In genomic region chr1:6288674-6289073, GRCh38 we compare ENCODE assay signal across 1 cellular context.
TF ChIP-seq lines count a peak whose summit lies in the region.

No MANE protein-coding gene starts in this region.

TF ChIP-seq in H1, 55 proteins besides CTCF, POLR2A, EP300 and RAD21:
- TF ChIP-seq RBBP5 (IDR thresholded peaks at IDR 0.05; ENCODE audit: borderline replicate concordance, low read depth, low read length) (no peak), BCL11A (IDR thresholded peaks at IDR 0.05; ENCODE audit: low read depth in 2 of 2, low read length in 2 of 2) (no peak), TAF1 (IDR thresholded peaks at IDR 0.05; ENCODE audit: low read depth, low read length) (no peak), SIRT6 (IDR thresholded peaks at IDR 0.05; ENCODE audit: low read length) (no peak), SAP30 (IDR thresholded peaks at IDR 0.05; ENCODE audit: insufficient read depth, insufficient replicate concordance, low read length) (no peak), TBP (IDR thresholded peaks at IDR 0.05; ENCODE audit: low read depth, low read length) (no peak), RNF2 (IDR thresholded peaks at IDR 0.05; ENCODE audit: borderline replicate concordance, low read depth, low read length, missing control alignments, poor library complexity, severe bottlenecking) (no peak)
